ENCODE assay signal across 8 cellular contexts in the genomic region with DNA sequence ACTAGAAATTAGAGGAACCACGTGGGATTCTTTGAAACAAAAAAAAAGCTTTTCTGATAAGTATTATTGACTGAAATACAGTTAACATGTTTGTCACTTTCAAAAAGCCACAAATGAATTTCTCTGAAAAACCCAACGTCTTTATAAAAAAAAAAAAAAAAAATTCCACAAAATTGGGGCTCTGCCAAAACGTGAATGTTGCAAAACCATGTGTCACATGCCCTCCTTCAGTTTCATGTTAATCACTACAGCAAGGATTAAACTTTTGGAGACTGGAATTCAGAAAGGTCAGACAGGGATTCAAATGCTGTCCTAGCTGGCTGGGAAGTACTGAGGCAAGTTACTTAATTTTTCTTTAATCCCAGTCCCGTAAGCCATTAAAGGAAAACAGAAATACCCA.
DNase-seq lines count a peak whose midpoint lies in the region; ATAC-seq and TF ChIP-seq lines count a peak whose summit lies in the region.

No MANE protein-coding gene starts in this region.

- H2BK120ac ChIP-seq in trophoblast cell (ENCODE audit: insufficient read depth, low read length, poor library complexity) = no peak overlapping the region

- no peak overlapping the region for H2BK5ac ChIP-seq in trophoblast cell (ENCODE audit: low read depth, low read length, poor library complexity)

- no peaks in the 10 kb centered on the region for H3K9me3 ChIP-seq in BLaER1 treated with 17β-estradiol and CSF1 and Interleukin-3, amounts not matched to agents 10 nM and 100 nM (replicated peaks in 1 of 11)
- peaks cover 2% of the 10 kb centered on the region for H3K9me3 ChIP-seq in trophoblast cell (ENCODE audit: insufficient read depth, low read depth, low read length)
- no peaks in the 10 kb centered on the region for H3K9me3 ChIP-seq in Caco-2

- no peak overlapping the region for H2BK12ac ChIP-seq in trophoblast cell (ENCODE audit: low read length)

- H3K9ac ChIP-seq in BLaER1 treated with 17β-estradiol and CSF1 and Interleukin-3, amounts not matched to agents 10 nM and 100 nM = no peak overlapping the region; a peak in 1 of 22 replicates
- no peak overlapping the region for H3K9ac ChIP-seq in trophoblast cell (ENCODE audit: low read length)

- TF ChIP-seq CTCF in mesothelial cell of epicardium (IDR thresholded peaks at IDR 0.05; ENCODE audit: unreplicated experiment) (no peak), Caco-2 (IDR thresholded peaks at IDR 0.05; ENCODE audit: insufficient read depth in 1 of 2, low read depth in 1 of 2, low read length in 1 of 2, severe bottlenecking in 1 of 2, unreplicated experiment in 1 of 2) (no peak)

- no peak overlapping the region for H3K23ac ChIP-seq in trophoblast cell (ENCODE audit: low read length)

- H3K4me3 ChIP-seq in BLaER1 treated with 17β-estradiol and CSF1 and Interleukin-3, amounts not matched to agents 10 nM and 100 nM = no peak overlapping the region
- no peak overlapping the region for H3K4me3 ChIP-seq in trophoblast cell (ENCODE audit: low read depth, low read length)
- H3K4me3 ChIP-seq in Caco-2 (ENCODE audit: low read depth, low read length) = no peak overlapping the region

- no peak overlapping the region for H4K8ac ChIP-seq in trophoblast cell (ENCODE audit: low read depth, low read length)

- peak overlapping the region in 6 of 11 experiments; percentile 20 to 55 (median 47); a peak in 10 of 22 replicates for H3K27ac ChIP-seq in BLaER1 treated with 17β-estradiol and CSF1 and Interleukin-3, amounts not matched to agents 10 nM and 100 nM
- no peak overlapping the region for H3K27ac ChIP-seq in trophoblast cell (ENCODE audit: low read depth, low read length)

- no peak overlapping the region for H4K91ac ChIP-seq in trophoblast cell (ENCODE audit: low read depth, low read length)

- H3K4me3 Mint-ChIP-seq in mesothelial cell of epicardium (no peak overlapping the region), Caco-2 (ENCODE audit: unreplicated experiment) (no peak overlapping the region)

- H3K4me2 ChIP-seq in BLaER1 treated with 17β-estradiol and CSF1 and Interleukin-3, amounts not matched to agents 10 nM and 100 nM = peak overlapping the region in 8 of 11 experiments; percentile 5 to 87 (median 60); a peak in 16 of 22 replicates
- H3K4me2 ChIP-seq in trophoblast cell (ENCODE audit: low read length) = no peak overlapping the region

- intact Hi-C loops in Caco-2 (cut with micrococcal nuclease; ENCODE audit: unreplicated experiment) = no loop called here

- no peak overlapping the region for H2AFZ ChIP-seq in trophoblast cell (ENCODE audit: insufficient read depth, low read length, poor library complexity)

- H3K79me2 ChIP-seq in trophoblast cell (ENCODE audit: control insufficient read depth, insufficient read depth, low read length, poor library complexity) = no peaks in the 10 kb centered on the region

- H3K14ac ChIP-seq in trophoblast cell (ENCODE audit: low read length) = no peak overlapping the region

- no CpG with 5 or more reads among the region's 4 CpGs for WGBS in trophoblast cell (ENCODE audit: extremely low coverage, insufficient coverage, insufficient read length)

- H3K36me3 ChIP-seq in BLaER1 treated with 17β-estradiol and CSF1 and Interleukin-3, amounts not matched to agents 10 nM and 100 nM = peaks cover 0 to 28% (median 0%) of the 10 kb centered on the region in 11 experiments; a peak in 6 of 22 replicates
- H3K36me3 ChIP-seq in trophoblast cell (ENCODE audit: control insufficient read depth in 1 of 2, insufficient read depth in 2 of 2, low read length in 2 of 2) (no peaks in the 10 kb centered on the region), Caco-2 (ENCODE audit: control insufficient read depth, insufficient read depth, low read length) (no peaks in the 10 kb centered on the region)

- H3K18ac ChIP-seq in trophoblast cell (ENCODE audit: low read length) = no peak overlapping the region

- no TSS peak for BruUV-seq in Caco-2 (replicated peaks; lab: Mats Ljungman, UMichigan)

- H3K36me3 Mint-ChIP-seq in mesothelial cell of epicardium (no peaks in the 10 kb centered on the region), Caco-2 (ENCODE audit: insufficient read depth, unreplicated experiment) (no peaks in the 10 kb centered on the region)

- POLR2A ChIA-PET in Caco-2 (lab: Charles Lee) = no interaction called here

- H3K4me1 Mint-ChIP-seq in mesothelial cell of epicardium (peaks cover 61% of the 10 kb centered on the region), Caco-2 (ENCODE audit: low read depth, unreplicated experiment) (no peaks in the 10 kb centered on the region)

- H3K79me1 ChIP-seq in trophoblast cell (ENCODE audit: low read length) = no peaks in the 10 kb centered on the region

- DNase-seq in MV-4-11 (lab: John Stamatoyannopoulos, UW) = peak; percentile 83
- peak; percentile 68 for DNase-seq in central memory CD4-positive, alpha-beta T cell
- no peak for DNase-seq in mesothelial cell of epicardium (ENCODE audit: low spot score in 2 of 2, unreplicated experiment in 2 of 2)
- DNase-seq in trophoblast cell = no peak
- no peak for DNase-seq in NCI-H526 treated with DMSO at 0.1 percent for 48 hours (lab: John Stamatoyannopoulos, UW)
- DNase-seq in Caco-2 = no peak

- H3K4me1 ChIP-seq in BLaER1 treated with 17β-estradiol and CSF1 and Interleukin-3, amounts not matched to agents 10 nM and 100 nM = peaks cover 6 to 74% (median 50%) of the 10 kb centered on the region in 10 experiments
- H3K4me1 ChIP-seq in trophoblast cell (ENCODE audit: control insufficient read depth in 1 of 2, insufficient read depth in 2 of 2, low read length in 2 of 2) (no peaks in the 10 kb centered on the region), Caco-2 (peaks cover 12% of the 10 kb centered on the region; the same call in 1 of the 2 replicates)

- no peak for ATAC-seq in HG03378 (IDR thresholded peaks at IDR 0.05; ENCODE audit: unreplicated experiment)

- H3K4ac ChIP-seq in trophoblast cell (ENCODE audit: low read depth, low read length) = no peak overlapping the region

- no peak overlapping the region for H2AK5ac ChIP-seq in trophoblast cell (ENCODE audit: low read length)

- no peak overlapping the region for H4K12ac ChIP-seq in trophoblast cell (ENCODE audit: low read depth, low read length)

- H3K27me3 Mint-ChIP-seq in mesothelial cell of epicardium (ENCODE audit: low read depth) = no peaks in the 10 kb centered on the region
- H3K27me3 Mint-ChIP-seq in Caco-2 (ENCODE audit: insufficient read depth, unreplicated experiment) = no peaks in the 10 kb centered on the region

- H3K27ac Mint-ChIP-seq in mesothelial cell of epicardium (peak overlapping the region; percentile 89), Caco-2 (ENCODE audit: unreplicated experiment) (no peak overlapping the region)

- no peaks in the 10 kb centered on the region for H3K27me3 ChIP-seq in BLaER1 treated with 17β-estradiol and CSF1 and Interleukin-3, amounts not matched to agents 10 nM and 100 nM
- H3K27me3 ChIP-seq in trophoblast cell (ENCODE audit: insufficient read depth, low read length) (no peaks in the 10 kb centered on the region), Caco-2 (replicated peaks; ENCODE audit: control insufficient read depth, insufficient read depth, low read length) (no peaks in the 10 kb centered on the region)

- H3K9me3 Mint-ChIP-seq in mesothelial cell of epicardium = no peaks in the 10 kb centered on the region
- no peaks in the 10 kb centered on the region for H3K9me3 Mint-ChIP-seq in Caco-2 (ENCODE audit: unreplicated experiment)

- peaks cover 0 to 100% (median 57%) of the 10 kb centered on the region in 11 experiments; a peak in 15 of 22 replicates for H4K20me1 ChIP-seq in BLaER1 treated with 17β-estradiol and CSF1 and Interleukin-3, amounts not matched to agents 10 nM and 100 nM

- CTCF ChIA-PET in Caco-2 (lab: Charles Lee) = no interaction called here

Comparison
In these comparisons a context has a peak if more than half of its experiments do, and no peak if none do; other contexts are left out.
1. DNase-seq: peak in MV-4-11 (single experiment) and central memory CD4-positive, alpha-beta T cell (single experiment); none in mesothelial cell of epicardium (0 of 2), trophoblast cell (0 of 2), NCI-H526 treated with DMSO at 0.1 percent for 48 hours (single experiment) and Caco-2 (0 of 2).